Comparison of ENCODE assay signal across 20 cellular contexts in genomic region chr6:157097255-157097936, GRCh38.
A peak's percentile ranks its signal among the peaks of the same experiment; 100 is the strongest.
DNase-seq lines count a peak whose midpoint lies in the region; ATAC-seq and TF ChIP-seq lines count a peak whose summit lies in the region.
"Had no signal": no experiment of that assay in that cellular context is flagged by ENCODE, and none has a peak within 500 bp of the region (broad histone marks: within the 10 kb centered on the region; RNA-seq: fewer than 3 reads in every experiment).

No MANE protein-coding gene starts in this region.

- no peaks in the 10 kb centered on the region for H3K9me3 Mint-ChIP-seq in activated naive CD8-positive, alpha-beta T cell (ENCODE audit: low read depth)
- H3K9me3 Mint-ChIP-seq in activated naive CD8-positive, alpha-beta T cell treated with anti-CD3 and anti-CD28 coated beads for 36 hours: no peaks in the 10 kb centered on the region
- H3K9me3 Mint-ChIP-seq in IgD-negative memory B cell: no peaks in the 10 kb centered on the region
- H3K9me3 Mint-ChIP-seq in activated T-helper 2 cell treated with anti-CD3 and anti-CD28 coated beads, Interferon-gamma antibody, Interleukin-2, Interleukin-4, amounts not matched to agents 10 μg/mL and 5 μg/mL and 100 μg/mL, durations not matched to agents 14 hours and 24 hours and 36 hours: no peaks in the 10 kb centered on the region

- WGBS in stomach, 5 donors: 40 to 69% (median 57%) methylated on average over 16 of the region's 16 CpGs

- DNase-seq in activated naive CD8-positive, alpha-beta T cell treated with anti-CD3 and anti-CD28 coated beads for 36 hours: no peak
- no peak for DNase-seq in left lung
- DNase-seq in stomach: no peak
- DNase-seq in activated T-helper 2 cell treated with anti-CD3 and anti-CD28 coated beads, Interferon-gamma antibody, Interleukin-2, Interleukin-4, amounts not matched to agents 10 μg/mL and 5 μg/mL and 100 μg/mL, durations not matched to agents 14 hours and 24 hours and 36 hours (ENCODE audit: low spot score): no peak
- no peak for DNase-seq in stimulated activated CD4-positive, alpha-beta T cell treated with anti-CD3 and anti-CD28 coated beads, Interleukin-4, amount 100 ng/mL, for 1 hour
- DNase-seq: activated CD4-positive, alpha-beta T cell treated with anti-CD3 and anti-CD28 coated beads for 48 hours; activated gamma-delta T cell; cerebellar nuclear complex; effector CD4-positive, alpha-beta T cell; foreskin melanocyte; NCI-H1092; NCI-H2081 treated with DMSO at 0.1 percent for 48 hours; NCI-H524; SJCRH30; stimulated activated CD4-positive, alpha-beta T cell treated with anti-CD3 and anti-CD28 coated beads, Interleukin-12 subunit alpha, Interleukin-12 subunit beta, amount 100 ng/mL, for 4 hours had no signal

- peaks cover 7% of the 10 kb centered on the region for H3K36me3 Mint-ChIP-seq in activated naive CD8-positive, alpha-beta T cell
- peaks cover 18% of the 10 kb centered on the region for H3K36me3 Mint-ChIP-seq in activated naive CD8-positive, alpha-beta T cell treated with anti-CD3 and anti-CD28 coated beads for 36 hours
- H3K36me3 Mint-ChIP-seq in IgD-negative memory B cell: peaks cover 11% of the 10 kb centered on the region
- H3K36me3 Mint-ChIP-seq in activated T-helper 2 cell treated with anti-CD3 and anti-CD28 coated beads, Interferon-gamma antibody, Interleukin-2, Interleukin-4, amounts not matched to agents 10 μg/mL and 5 μg/mL and 100 μg/mL, durations not matched to agents 14 hours and 24 hours and 36 hours (ENCODE audit: low read depth): peaks cover 30% of the 10 kb centered on the region

- no peak for TF ChIP-seq CTCF in left lung (IDR thresholded peaks at IDR 0.05)
- TF ChIP-seq CTCF in stomach (IDR thresholded peaks at IDR 0.05): no peak

- peak overlapping the region; percentile 23 for H3K27ac Mint-ChIP-seq in activated naive CD8-positive, alpha-beta T cell
- H3K27ac Mint-ChIP-seq in activated naive CD8-positive, alpha-beta T cell treated with anti-CD3 and anti-CD28 coated beads for 36 hours: no peak overlapping the region
- peak overlapping the region in 2 of 3 donors; percentile 50 to 77 for H3K27ac Mint-ChIP-seq in IgD-negative memory B cell
- H3K27ac Mint-ChIP-seq in activated T-helper 2 cell treated with anti-CD3 and anti-CD28 coated beads, Interferon-gamma antibody, Interleukin-2, Interleukin-4, amounts not matched to agents 10 μg/mL and 5 μg/mL and 100 μg/mL, durations not matched to agents 14 hours and 24 hours and 36 hours: no peak overlapping the region

- peaks cover 48% of the 10 kb centered on the region for H3K4me1 Mint-ChIP-seq in activated naive CD8-positive, alpha-beta T cell (ENCODE audit: low read depth)
- peaks cover 47% of the 10 kb centered on the region for H3K4me1 Mint-ChIP-seq in activated naive CD8-positive, alpha-beta T cell treated with anti-CD3 and anti-CD28 coated beads for 36 hours
- H3K4me1 Mint-ChIP-seq in IgD-negative memory B cell: peaks cover 34 to 46% (median 42%) of the 10 kb centered on the region in 3 donors
- peaks cover 44% of the 10 kb centered on the region for H3K4me1 Mint-ChIP-seq in activated T-helper 2 cell treated with anti-CD3 and anti-CD28 coated beads, Interferon-gamma antibody, Interleukin-2, Interleukin-4, amounts not matched to agents 10 μg/mL and 5 μg/mL and 100 μg/mL, durations not matched to agents 14 hours and 24 hours and 36 hours (ENCODE audit: low read depth)

- no peaks in the 10 kb centered on the region for H3K27me3 Mint-ChIP-seq in activated naive CD8-positive, alpha-beta T cell
- no peaks in the 10 kb centered on the region for H3K27me3 Mint-ChIP-seq in activated naive CD8-positive, alpha-beta T cell treated with anti-CD3 and anti-CD28 coated beads for 36 hours
- H3K27me3 Mint-ChIP-seq in IgD-negative memory B cell: no peaks in the 10 kb centered on the region
- no peaks in the 10 kb centered on the region for H3K27me3 Mint-ChIP-seq in activated T-helper 2 cell treated with anti-CD3 and anti-CD28 coated beads, Interferon-gamma antibody, Interleukin-2, Interleukin-4, amounts not matched to agents 10 μg/mL and 5 μg/mL and 100 μg/mL, durations not matched to agents 14 hours and 24 hours and 36 hours (ENCODE audit: low read depth)

- H3K4me1 ChIP-seq in left lung (peaks cover 5 to 19% of the 10 kb centered on the region in 2 donors), stomach (peaks cover 15 to 69% (median 44%) of the 10 kb centered on the region in 4 donors)
- H3K4me1 ChIP-seq: SJCRH30 had no signal

- H3K36me3 ChIP-seq in left lung: no peaks in the 10 kb centered on the region
- H3K36me3 ChIP-seq in stomach: peaks cover 0 to 6% (median 2%) of the 10 kb centered on the region in 4 donors
- H3K36me3 ChIP-seq: right atrium auricular region had no signal

- H3K27me3 ChIP-seq in left lung (no peaks in the 10 kb centered on the region), stomach (no peaks in the 10 kb centered on the region)
- H3K27me3 ChIP-seq: right atrium auricular region, SJCRH30 had no signal

- H3K4me3 Mint-ChIP-seq in activated naive CD8-positive, alpha-beta T cell: no peak overlapping the region
- H3K4me3 Mint-ChIP-seq in activated naive CD8-positive, alpha-beta T cell treated with anti-CD3 and anti-CD28 coated beads for 36 hours: no peak overlapping the region
- no peak overlapping the region for H3K4me3 Mint-ChIP-seq in IgD-negative memory B cell
- no peak overlapping the region for H3K4me3 Mint-ChIP-seq in activated T-helper 2 cell treated with anti-CD3 and anti-CD28 coated beads, Interferon-gamma antibody, Interleukin-2, Interleukin-4, amounts not matched to agents 10 μg/mL and 5 μg/mL and 100 μg/mL, durations not matched to agents 14 hours and 24 hours and 36 hours (ENCODE audit: low read depth)

- no peak for TF ChIP-seq POLR2A in stomach (IDR thresholded peaks at IDR 0.05)

- intact Hi-C loops in left lung (cut with DNase I) (no loop called here), stomach (cut with DNase I; ENCODE audit: low total_unique reads) (no loop called here)
- intact Hi-C loops in activated T-helper 2 cell treated with anti-CD3 and anti-CD28 coated beads, Interferon-gamma antibody, Interleukin-2, Interleukin-4, amounts not matched to agents 10 μg/mL and 5 μg/mL and 100 μg/mL, durations not matched to agents 14 hours and 24 hours and 36 hours (cut with micrococcal nuclease): no loop called here

- H3K27ac ChIP-seq in left lung: peak overlapping the region; percentile 40 to 62
- H3K27ac ChIP-seq in stomach: peak overlapping the region in 4 of 5 donors; percentile 24 to 40 (median 36)
- H3K27ac ChIP-seq: HL-60, SJCRH30 had no signal

- H3K4me3 ChIP-seq in left lung: no peak overlapping the region
- no peak overlapping the region for H3K4me3 ChIP-seq in stomach
- H3K4me3 ChIP-seq: right atrium auricular region, SJCRH30 had no signal

- peak; percentile 31 for ATAC-seq in left lung
- ATAC-seq: Panc1 had no signal

- H3K9me3 ChIP-seq in left lung (no peaks in the 10 kb centered on the region), stomach (no peaks in the 10 kb centered on the region)
- H3K9me3 ChIP-seq: right atrium auricular region, SJCRH30 had no signal

- TF ChIP-seq EP300 in stomach (IDR thresholded peaks at IDR 0.05): no peak

Comparison
In these comparisons a context has a peak if more than half of its experiments do, and no peak if none do; other contexts are left out.
1. H3K27ac Mint-ChIP-seq: peak in activated naive CD8-positive, alpha-beta T cell (single experiment) and IgD-negative memory B cell (2 of 3); none in activated naive CD8-positive, alpha-beta T cell treated with anti-CD3 and anti-CD28 coated beads for 36 hours (single experiment) and activated T-helper 2 cell treated with anti-CD3 and anti-CD28 coated beads, Interferon-gamma antibody, Interleukin-2, Interleukin-4, amounts not matched to agents 10 μg/mL and 5 μg/mL and 100 μg/mL, durations not matched to agents 14 hours and 24 hours and 36 hours (single experiment).